1 cellular context compared by ENCODE assay signal in genomic region chr9:99193466-99193821, GRCh38.
TF ChIP-seq lines count a peak whose summit lies in the region.

No MANE protein-coding gene starts in this region.

TF ChIP-seq in K562, 482 proteins besides CTCF, POLR2A, EP300 and RAD21:
- peak; percentile 59 for TF ChIP-seq RBM25 (IDR thresholded peaks at IDR 0.05; ENCODE audit: low read depth, low read length, severe bottlenecking)
- TF ChIP-seq ZC3H4 (CRISPR knock-in tag; IDR thresholded peaks at IDR 0.05; ENCODE audit: borderline replicate concordance): no peak
